ENCODE assay signal across 20 cellular contexts in genomic region chr3:64240959-64241358, GRCh38. TPM values are rescaled to one million over a fixed set of nuclear protein-coding genes. Genes with fewer than 3 reads are reported as not detected.
"Had no signal": no experiment of that assay in that cellular context is flagged by ENCODE, and none has a peak within 500 bp of the region (broad histone marks: within the 10 kb centered on the region; RNA-seq: fewer than 3 reads in every experiment).

No MANE protein-coding gene starts in this region.

- H3K27ac ChIP-seq: body of pancreas, thyroid gland had no signal

- ATAC-seq: activated T-cell treated with anti-CD3 and anti-CD28 coated beads, Interleukin-2, amount 50 U/mL, for 72 hours; body of pancreas; mucosa of descending colon had no signal

- DNase-seq: activated CD4-positive, alpha-beta memory T cell treated with anti-CD3 and anti-CD28 coated beads, Interleukin-2, amount 10 ng/mL, durations not matched to agents 7 days and 5 days; activated CD4-positive, alpha-beta T cell treated with anti-CD3 and anti-CD28 coated beads for 48 hours; activated effector memory CD4-positive, alpha-beta T cell treated with Interleukin-2 at 50 U/mL for 16 hours; activated naive CD4-positive, alpha-beta T cell treated with anti-CD3 and anti-CD28 coated beads, Interleukin-2, amount 10 ng/mL, durations not matched to agents 7 days and 5 days; activated T-cell treated with anti-CD3 and anti-CD28 coated beads, Interleukin-2, amount 50 U/mL, for 72 hours; amygdala; body of pancreas; dermis blood vessel endothelial cell; effector memory CD4-positive, alpha-beta T cell; foreskin melanocyte; glutamatergic neuron; hippocampal formation; mucosa of descending colon; naive B cell; retina; stimulated activated CD4-positive, alpha-beta T cell treated with anti-CD3 and anti-CD28 coated beads, Interleukin-4, amount 100 ng/mL, for 24 hours; stimulated activated naive CD4-positive, alpha-beta T cell treated with Interleukin-2 at 50 U/mL for 16 hours; substantia nigra; thyroid gland had no signal

- H3K9me3 ChIP-seq: body of pancreas, mucosa of descending colon, thyroid gland had no signal

- H3K4me3 ChIP-seq: body of pancreas, mucosa of descending colon, thyroid gland had no signal

- H3K36me3 ChIP-seq: thyroid gland had no signal

- H3K27me3 ChIP-seq: body of pancreas, thyroid gland had no signal

- H3K4me1 ChIP-seq: body of pancreas had no signal

RNA-seq across cellular contexts. Expression of gene PRICKLE2, which starts 15.7 kb away (rescaled TPM):
- total RNA-seq: activated CD4-positive, alpha-beta memory T cell treated with anti-CD3 and anti-CD28 coated beads, Interleukin-2, amount 10 ng/mL, durations not matched to agents 7 days and 5 days; T-helper 2 cell treated with Interferon-gamma antibody and Interleukin-4, amounts not matched to agents 100 ng/mL and 5 ng/mL, for 36 hours had no signal
